18 cellular contexts compared by ENCODE assay signal in genomic region chr4:119721878-119722277, GRCh38.
DNase-seq lines count a peak whose midpoint lies in the region; ATAC-seq and TF ChIP-seq lines count a peak whose summit lies in the region.
"Had no signal": no experiment of that assay in that cellular context is flagged by ENCODE, and none has a peak within 500 bp of the region (broad histone marks: within the 10 kb centered on the region; RNA-seq: fewer than 3 reads in every experiment).

No MANE protein-coding gene starts in this region.

- H3K36me3 ChIP-seq in hepatocyte (replicated peaks; ENCODE audit: insufficient read depth, low read depth), result no peaks in the 10 kb centered on the region
- H3K36me3 ChIP-seq: HAP-1 had no signal

- H3K27me3 ChIP-seq in foreskin keratinocyte, result no peaks in the 10 kb centered on the region
- H3K27me3 ChIP-seq in hepatocyte, result no peaks in the 10 kb centered on the region

- CTCF ChIA-PET in RWPE1 (lab: Yijun Ruan, JAX), result interaction anchor here (0.6 to 0.7 kb wide), 4 partner anchors 15 to 1202 kb away, joined by 3 read pairs; partner anchors contain the start of gene PDE5A

- no peak overlapping the region for H2AFZ ChIP-seq in hepatocyte
- H2AFZ ChIP-seq: PC-9 had no signal

- H3K27ac ChIP-seq in RWPE1 (no peak overlapping the region), foreskin keratinocyte (no peak overlapping the region), hepatocyte (no peak overlapping the region)
- H3K27ac ChIP-seq: PC-9, SK-N-MC had no signal

- DNase-seq in ELR (ENCODE audit: low read depth) (peak; percentile 4), RWPE1 (ENCODE audit: low spot score) (peak; percentile 28), foreskin keratinocyte (peak; percentile 47 to 61), renal cortical epithelial cell (ENCODE audit: low read depth) (peak; percentile 44), NCI-H69 (lab: John Stamatoyannopoulos, UW) (no peak), hepatocyte (ENCODE audit: low spot score) (no peak), MV-4-11 (lab: John Stamatoyannopoulos, UW) (no peak)
- DNase-seq: ACHN; Caco-2; CD4-positive, CD25-positive, alpha-beta regulatory T cell; NCI-H1417 treated with DMSO at 0.1 percent for 48 hours; NCI-H1930; NCI-H446; NCI-H82; PC-9 had no signal

- no peaks in the 10 kb centered on the region for H3K9me2 ChIP-seq in hepatocyte (replicated peaks; ENCODE audit: insufficient read depth)

- no peaks in the 10 kb centered on the region for H3K79me2 ChIP-seq in hepatocyte

- peaks cover 8% of the 10 kb centered on the region for H3K9me3 ChIP-seq in hepatocyte (ENCODE audit: low read depth)
- H3K9me3 ChIP-seq: HAP-1 had no signal

- POLR2A ChIA-PET in RWPE1 (lab: Yijun Ruan, JAX; ENCODE audit: low non-redundant PET), result no interaction called here

- no peak overlapping the region for H3K4me2 ChIP-seq in hepatocyte
- H3K4me2 ChIP-seq: PC-9 had no signal

- ATAC-seq in foreskin keratinocyte, result peak; percentile 57
- ATAC-seq: Right ventricle myocardium inferior had no signal

- WGBS in hepatocyte (ENCODE audit: low lambda C conversion rate, missing lambda C conversion rate), result 96% methylated on average over 1 of the region's 1 CpG

- H3K4me1 ChIP-seq in foreskin keratinocyte (no peaks in the 10 kb centered on the region), hepatocyte (ENCODE audit: insufficient read depth) (peaks cover 9% of the 10 kb centered on the region)
- H3K4me1 ChIP-seq: Caco-2, HAP-1 had no signal

- H3K4me3 ChIP-seq in hepatocyte, result no peak overlapping the region
- H3K4me3 ChIP-seq: HAP-1, PC-9, SK-N-MC had no signal

- no peaks in the 10 kb centered on the region for H4K20me1 ChIP-seq in hepatocyte (ENCODE audit: insufficient read depth, poor library complexity, severe bottlenecking)

- TF ChIP-seq CTCF in RWPE1 (conservative IDR thresholded peaks at IDR 0.05; ENCODE audit: low read depth) (no peak), foreskin keratinocyte (conservative IDR thresholded peaks at IDR 0.05) (no peak), hepatocyte (IDR thresholded peaks at IDR 0.05; ENCODE audit: poor library complexity) (no peak)

Comparison
In these comparisons a context has a peak if more than half of its experiments do, and no peak if none do; other contexts are left out.
1. DNase-seq: peak in ELR (single experiment), RWPE1 (single experiment), foreskin keratinocyte (2 of 2) and renal cortical epithelial cell (single experiment); none in NCI-H69 (single experiment), hepatocyte (single experiment) and MV-4-11 (single experiment).